ENCODE assay signal across 17 cellular contexts in genomic region chr10:1007583-1007982, GRCh38. TPM values are rescaled to one million over a fixed set of nuclear protein-coding genes. Genes with fewer than 3 reads are reported as not detected.
DNase-seq lines count a peak whose midpoint lies in the region; ATAC-seq, FAIRE-seq and TF ChIP-seq lines count a peak whose summit lies in the region.
"Had no signal": no experiment of that assay in that cellular context is flagged by ENCODE, and none has a peak within 500 bp of the region (broad histone marks: within the 10 kb centered on the region; RNA-seq: fewer than 3 reads in every experiment).

No MANE protein-coding gene starts in this region.

- peaks cover 23% of the 10 kb centered on the region for H3K36me3 Mint-ChIP-seq in activated naive CD8-positive, alpha-beta T cell
- H3K36me3 Mint-ChIP-seq in activated naive CD8-positive, alpha-beta T cell treated with anti-CD3 and anti-CD28 coated beads for 36 hours = peaks cover 48% of the 10 kb centered on the region

- H4K20me1 ChIP-seq in K562 (replicated peaks; ENCODE audit: control insufficient read depth, insufficient read depth, low read length) (peaks cover 17% of the 10 kb centered on the region), Karpas-422 (ENCODE audit: insufficient read depth, low read depth, low read length) (peaks cover 27% of the 10 kb centered on the region)

- H3K27ac Mint-ChIP-seq in activated naive CD8-positive, alpha-beta T cell = peak overlapping the region; percentile 46
- H3K27ac Mint-ChIP-seq in activated naive CD8-positive, alpha-beta T cell treated with anti-CD3 and anti-CD28 coated beads for 36 hours = no peak overlapping the region

- 95% methylated on average over 10 of the region's 10 CpGs for WGBS in K562 (ENCODE audit: insufficient coverage, low coverage, missing lambda C conversion rate)
- WGBS in trophoblast cell (ENCODE audit: extremely low coverage, insufficient coverage, insufficient read length) = no CpG with 5 or more reads among the region's 10 CpGs

- H3K36me3 ChIP-seq in K562 (ENCODE audit: control insufficient read depth, insufficient read depth, low read length) = peaks cover 100% of the 10 kb centered on the region
- peaks cover 66 to 79% of the 10 kb centered on the region in 2 experiments for H3K36me3 ChIP-seq in trophoblast cell (ENCODE audit: control insufficient read depth in 1 of 2, insufficient read depth in 2 of 2, low read length in 2 of 2)
- H3K36me3 ChIP-seq in Karpas-422 (ENCODE audit: insufficient read depth, low read length) = peaks cover 74% of the 10 kb centered on the region

- no peak for TF ChIP-seq CTCF in VCaP (conservative IDR thresholded peaks at IDR 0.05)
- TF ChIP-seq CTCF in K562 (IDR thresholded peaks at IDR 0.05 in 2 of 3, conservative IDR thresholded peaks at IDR 0.05 in 1 of 3; ENCODE audit: insufficient read depth in 2 of 3, low read depth in 1 of 3, low read length in 3 of 3) = no peak

- no peaks in the 10 kb centered on the region for H3K79me1 ChIP-seq in trophoblast cell (ENCODE audit: low read length)

- no peak overlapping the region for H2BK120ac ChIP-seq in trophoblast cell (ENCODE audit: insufficient read depth, low read length, poor library complexity)

- CTCF ChIA-PET in K562 (lab: Yijun Ruan, JAX; ENCODE audit: low intra/inter-chr PET ratio) = no interaction called here

- no peak for TF ChIP-seq EP300 in K562 (IDR thresholded peaks at IDR 0.05; ENCODE audit: low read length)

- intact Hi-C loops in K562 (cut with micrococcal nuclease) = no loop called here

- H3K79me2 ChIP-seq in K562 (ENCODE audit: control insufficient read depth, insufficient read depth, low read length) (peaks cover 41% of the 10 kb centered on the region), trophoblast cell (ENCODE audit: control insufficient read depth, insufficient read depth, low read length, poor library complexity) (no peaks in the 10 kb centered on the region), Karpas-422 (ENCODE audit: low read length) (peaks cover 38% of the 10 kb centered on the region)

- no peak overlapping the region for H3K18ac ChIP-seq in trophoblast cell (ENCODE audit: low read length)

- H3K4me3 Mint-ChIP-seq in activated naive CD8-positive, alpha-beta T cell = no peak overlapping the region
- no peak overlapping the region for H3K4me3 Mint-ChIP-seq in activated naive CD8-positive, alpha-beta T cell treated with anti-CD3 and anti-CD28 coated beads for 36 hours

- H3K4me2 ChIP-seq in K562 (ENCODE audit: insufficient read depth, low read length) = no peak overlapping the region
- H3K4me2 ChIP-seq in trophoblast cell (ENCODE audit: low read length) = no peak overlapping the region
- no peak overlapping the region for H3K4me2 ChIP-seq in Karpas-422 (ENCODE audit: low read depth, low read length, poor library complexity, severe bottlenecking)

- no peak overlapping the region for H2AK5ac ChIP-seq in trophoblast cell (ENCODE audit: low read length)

- H3K27me3 ChIP-seq in K562 (ENCODE audit: control insufficient read depth in 2 of 2, insufficient read depth in 2 of 2, low read length in 2 of 2) (no peaks in the 10 kb centered on the region), trophoblast cell (ENCODE audit: insufficient read depth, low read length) (no peaks in the 10 kb centered on the region), Karpas-422 (ENCODE audit: low read length) (no peaks in the 10 kb centered on the region)
- H3K27me3 ChIP-seq: SJSA1 had no signal

- no TSS peak for BruUV-seq in K562 (replicated peaks; lab: Mats Ljungman, UMichigan)

- H3K4me1 Mint-ChIP-seq in activated naive CD8-positive, alpha-beta T cell (ENCODE audit: low read depth) = peaks cover 3% of the 10 kb centered on the region
- H3K4me1 Mint-ChIP-seq in activated naive CD8-positive, alpha-beta T cell treated with anti-CD3 and anti-CD28 coated beads for 36 hours = no peaks in the 10 kb centered on the region

- H3K9me1 ChIP-seq in K562 (ENCODE audit: control insufficient read depth, insufficient read depth, low read length) = peaks cover 5% of the 10 kb centered on the region

- H3K4me1 ChIP-seq in K562 (replicated peaks in 1 of 2; ENCODE audit: control insufficient read depth in 2 of 2, insufficient read depth in 2 of 2, low read length in 2 of 2) (peaks cover 5 to 13% of the 10 kb centered on the region in 2 experiments; a peak in 4 of 5 replicates), trophoblast cell (ENCODE audit: control insufficient read depth in 1 of 2, insufficient read depth in 2 of 2, low read length in 2 of 2) (no peaks in the 10 kb centered on the region), Karpas-422 (ENCODE audit: low read length) (no peaks in the 10 kb centered on the region)
- H3K4me1 ChIP-seq: SJSA1 had no signal

- H3K9me3 Mint-ChIP-seq in activated naive CD8-positive, alpha-beta T cell (ENCODE audit: low read depth) = no peaks in the 10 kb centered on the region
- no peaks in the 10 kb centered on the region for H3K9me3 Mint-ChIP-seq in activated naive CD8-positive, alpha-beta T cell treated with anti-CD3 and anti-CD28 coated beads for 36 hours

- in situ Hi-C loops in K562 (cut with MboI) = no loop called here

- no peak for TF ChIP-seq RAD21 in K562 (CRISPR knock-in tag; conservative IDR thresholded peaks at IDR 0.05 in 1 of 2, IDR thresholded peaks at IDR 0.05 in 1 of 2)

- no peak overlapping the region for H3K23ac ChIP-seq in trophoblast cell (ENCODE audit: low read length)

- no peak overlapping the region for H2BK12ac ChIP-seq in trophoblast cell (ENCODE audit: low read length)

- no peak overlapping the region for H4K91ac ChIP-seq in trophoblast cell (ENCODE audit: low read depth, low read length)

- FAIRE-seq in K562 (lab: Jason Lieb, UNC) = peak; percentile 71

- H3K9me2 ChIP-seq in Karpas-422 (replicated peaks; ENCODE audit: insufficient read depth, low read length) = no peaks in the 10 kb centered on the region

- no peak overlapping the region for H3K9ac ChIP-seq in K562 (ENCODE audit: insufficient read depth in 1 of 2, low read depth in 2 of 2, low read length in 2 of 2)
- H3K9ac ChIP-seq in trophoblast cell (ENCODE audit: low read length) = no peak overlapping the region
- H3K9ac ChIP-seq in Karpas-422 (ENCODE audit: low read length) = no peak overlapping the region

- no peak overlapping the region for H2AFZ ChIP-seq in K562 (ENCODE audit: low read depth, low read length)
- no peak overlapping the region for H2AFZ ChIP-seq in trophoblast cell (ENCODE audit: insufficient read depth, low read length, poor library complexity)
- no peak overlapping the region for H2AFZ ChIP-seq in Karpas-422 (ENCODE audit: low read length)

- no peak overlapping the region for H3K14ac ChIP-seq in trophoblast cell (ENCODE audit: low read length)

- H3K4me3 ChIP-seq in K562 (no peak overlapping the region), trophoblast cell (ENCODE audit: low read depth, low read length) (peak overlapping the region; percentile 51), Karpas-422 (ENCODE audit: low read length) (no peak overlapping the region)
- H3K4me3 ChIP-seq: SJSA1 had no signal

- no peak for TF ChIP-seq POLR2A in K562 (conservative IDR thresholded peaks at IDR 0.05)

- no peak for ATAC-seq in K562
- ATAC-seq: HCT116, Panc1 had no signal

- no peak overlapping the region for H4K12ac ChIP-seq in trophoblast cell (ENCODE audit: low read depth, low read length)

- H3K4ac ChIP-seq in trophoblast cell (ENCODE audit: low read depth, low read length) = no peak overlapping the region

- DNase-seq in activated naive CD8-positive, alpha-beta T cell treated with anti-CD3 and anti-CD28 coated beads for 36 hours = no peak
- DNase-seq in K562 (ENCODE audit: extremely low read depth in 1 of 4, low spot score in 3 of 4) = no peak
- no peak for DNase-seq in trophoblast cell
- DNase-seq in Karpas-422 = no peak
- no peak for DNase-seq in NCI-H1930 (lab: John Stamatoyannopoulos, UW)
- DNase-seq: ACHN, AML-193, DMS79 treated with DMSO at 0.1 percent for 48 hours, NCI-H1092 treated with DMSO at 0.1 percent for 48 hours, NCI-H146 had no signal

- no peaks in the 10 kb centered on the region for H3K27me3 Mint-ChIP-seq in activated naive CD8-positive, alpha-beta T cell
- no peaks in the 10 kb centered on the region for H3K27me3 Mint-ChIP-seq in activated naive CD8-positive, alpha-beta T cell treated with anti-CD3 and anti-CD28 coated beads for 36 hours

- no peak overlapping the region for H2BK5ac ChIP-seq in trophoblast cell (ENCODE audit: low read depth, low read length, poor library complexity)

- peak overlapping the region; percentile 23; the same call in 1 of the 2 replicates for H3K27ac ChIP-seq in VCaP
- H3K27ac ChIP-seq in K562 (ENCODE audit: extremely low read depth, low read depth, low read length) = no peak overlapping the region; the same call in 2 of the 3 replicates
- H3K27ac ChIP-seq in trophoblast cell (ENCODE audit: low read depth, low read length) = no peak overlapping the region
- no peak overlapping the region for H3K27ac ChIP-seq in Karpas-422 (ENCODE audit: low read length)
- H3K27ac ChIP-seq: C4-2B, SJSA1 had no signal

- POLR2A ChIA-PET in K562 (lab: Yijun Ruan, JAX) = no interaction called here

- H3K9me3 ChIP-seq in K562 (replicated peaks; ENCODE audit: control insufficient read depth, insufficient read depth, low read depth, low read length) = no peaks in the 10 kb centered on the region
- peaks cover 1% of the 10 kb centered on the region for H3K9me3 ChIP-seq in trophoblast cell (ENCODE audit: insufficient read depth, low read depth, low read length)
- no peaks in the 10 kb centered on the region for H3K9me3 ChIP-seq in Karpas-422 (ENCODE audit: low read length)
- H3K9me3 ChIP-seq: SJSA1 had no signal

- no peak overlapping the region for H4K8ac ChIP-seq in trophoblast cell (ENCODE audit: low read depth, low read length)

RNA-seq across cellular contexts. Expression of gene IDI2, which starts 18.1 kb away (rescaled TPM):
- total RNA-seq in activated naive CD8-positive, alpha-beta T cell treated with anti-CD3 and anti-CD28 coated beads for 36 hours = not detected
- not detected in 2 replicates for total RNA-seq in K562 (2011; cell fraction: chromatin; rRNA removed; ENCODE audit: low replicate concordance)
- not detected in 2 replicates for total RNA-seq in K562 (2011; cell fraction: nucleolus; rRNA removed)
- not detected in 2 replicates for total RNA-seq in K562 (2011; cell fraction: nucleoplasm; rRNA removed)
- not detected in 2 replicates for total RNA-seq in K562 (2014; rRNA removed)
- not detected in 2 replicates for total RNA-seq in K562 (2014; rRNA removed; fragmentation: Illumina TruSeq; extraction: Trizol)
- not detected in 2 replicates for total RNA-seq in K562 (2015; rRNA removed; fragmentation: Illumina TruSeq; extraction: Trizol)
- not detected in 2 replicates for total RNA-seq in K562 (2021)
- not detected in 2 replicates for polyA plus RNA-seq in K562 (2011; rRNA removed)
- 0.04 and 0.10 TPM in 2 replicates for polyA plus RNA-seq in K562 (2011; cell fraction: cytosol; rRNA removed)
- not detected in 2 replicates for polyA plus RNA-seq in K562 (2011; cell fraction: nucleus; rRNA removed)
- not detected in 2 replicates for polyA plus RNA-seq in K562 (2012)
- polyA plus RNA-seq in K562 (2014; fragmentation: Illumina TruSeq; extraction: Trizol) = not detected in 2 replicates
- not detected for polyA plus RNA-seq in K562 (2014; fragmentation: Nextera tagmentation; extraction: Ambion mirVana)
- polyA plus RNA-seq in K562 (2014; rRNA removed) = not detected in 2 replicates
- polyA minus RNA-seq in K562 (2011; rRNA and poly(A)+ RNA removed) = not detected in 2 replicates
- not detected in 2 replicates for polyA minus RNA-seq in K562 (2011; cell fraction: cytosol; rRNA and poly(A)+ RNA removed)
- not detected in 2 replicates for polyA minus RNA-seq in K562 (2011; cell fraction: nucleus; rRNA and poly(A)+ RNA removed)
- not detected in 2 replicates for polyA plus RNA-seq in trophoblast cell (2013)
- total RNA-seq in Karpas-422 (2014; rRNA removed; shearing (Covaris generic); ENCODE audit: low replicate concordance) = not detected in 2 replicates
- total RNA-seq: NCI-H460, SJSA1 had no signal

RNA-seq across cellular contexts. Expression of gene GTPBP4, which starts 19.3 kb away (rescaled TPM):
- total RNA-seq in activated naive CD8-positive, alpha-beta T cell treated with anti-CD3 and anti-CD28 coated beads for 36 hours = 100 to 1,000 TPM; 158 to 163 TPM
- total RNA-seq in K562 (2011; cell fraction: chromatin; rRNA removed; ENCODE audit: low replicate concordance) = 152 and 161 TPM in 2 replicates
- total RNA-seq in K562 (2011; cell fraction: nucleolus; rRNA removed) = 89.4 and 92.6 TPM in 2 replicates
- total RNA-seq in K562 (2011; cell fraction: nucleoplasm; rRNA removed) = 101 and 119 TPM in 2 replicates
- total RNA-seq in K562 (2014; rRNA removed) (139 and 155 TPM in 2 replicates), K562 (2014; rRNA removed; fragmentation: Illumina TruSeq; extraction: Trizol) (147 and 176 TPM in 2 replicates), K562 (2015; rRNA removed; fragmentation: Illumina TruSeq; extraction: Trizol) (119 and 121 TPM in 2 replicates), K562 (2021) (113 and 128 TPM in 2 replicates)
- polyA plus RNA-seq in K562 (2011; rRNA removed) (63.2 and 79.0 TPM in 2 replicates), K562 (2014; fragmentation: Illumina TruSeq; extraction: Trizol) (102 and 118 TPM in 2 replicates), K562 (2014; fragmentation: Nextera tagmentation; extraction: Ambion mirVana) (100 to 1,000 TPM in 1 of 2 experiments, 10 to 100 TPM in 1; 88.2 to 128 TPM), K562 (2014; rRNA removed) (135 TPM in 2 replicates)
- 23.3 and 31.7 TPM in 2 replicates for polyA plus RNA-seq in K562 (2011; cell fraction: cytosol; rRNA removed)
- 66.4 and 72.5 TPM in 2 replicates for polyA plus RNA-seq in K562 (2011; cell fraction: nucleus; rRNA removed)
- polyA plus RNA-seq in K562 (2012) = 54.3 and 75.5 TPM in 2 replicates
- polyA minus RNA-seq in K562 (2011; rRNA and poly(A)+ RNA removed) = 51.2 and 60.2 TPM in 2 replicates
- 24.7 and 30.6 TPM in 2 replicates for polyA minus RNA-seq in K562 (2011; cell fraction: cytosol; rRNA and poly(A)+ RNA removed)
- 42.3 and 61.3 TPM in 2 replicates for polyA minus RNA-seq in K562 (2011; cell fraction: nucleus; rRNA and poly(A)+ RNA removed)
- polyA plus RNA-seq in trophoblast cell (2013) = 43.9 and 45.1 TPM in 2 replicates
- 41.2 and 45.3 TPM in 2 replicates for total RNA-seq in Karpas-422 (2014; rRNA removed; shearing (Covaris generic); ENCODE audit: low replicate concordance)

RNA-seq across cellular contexts. Expression of gene IDI1, which starts 41.3 kb away (rescaled TPM):
- total RNA-seq in activated naive CD8-positive, alpha-beta T cell treated with anti-CD3 and anti-CD28 coated beads for 36 hours = 10 to 100 TPM; 68.1 to 68.7 TPM
- total RNA-seq in K562 (2011; cell fraction: chromatin; rRNA removed; ENCODE audit: low replicate concordance) = 102 and 230 TPM in 2 replicates
- total RNA-seq in K562 (2011; cell fraction: nucleolus; rRNA removed) = 57.5 and 77.1 TPM in 2 replicates
- 107 and 128 TPM in 2 replicates for total RNA-seq in K562 (2011; cell fraction: nucleoplasm; rRNA removed)
- 75.0 and 75.7 TPM in 2 replicates for total RNA-seq in K562 (2014; rRNA removed)
- total RNA-seq in K562 (2014; rRNA removed; fragmentation: Illumina TruSeq; extraction: Trizol) = 143 and 163 TPM in 2 replicates
- 78.5 and 87.8 TPM in 2 replicates for total RNA-seq in K562 (2015; rRNA removed; fragmentation: Illumina TruSeq; extraction: Trizol)
- 70.0 and 75.6 TPM in 2 replicates for total RNA-seq in K562 (2021)
- 225 and 265 TPM in 2 replicates for polyA plus RNA-seq in K562 (2011; rRNA removed)
- polyA plus RNA-seq in K562 (2011; cell fraction: cytosol; rRNA removed) = 36.9 and 111 TPM in 2 replicates
- polyA plus RNA-seq in K562 (2011; cell fraction: nucleus; rRNA removed) = 76.3 and 126 TPM in 2 replicates
- polyA plus RNA-seq in K562 (2012) = 63.7 and 110 TPM in 2 replicates
- polyA plus RNA-seq in K562 (2014; fragmentation: Illumina TruSeq; extraction: Trizol) = 95.6 and 119 TPM in 2 replicates
- polyA plus RNA-seq in K562 (2014; fragmentation: Nextera tagmentation; extraction: Ambion mirVana) = 100 to 1,000 TPM; 167 to 189 TPM
- polyA plus RNA-seq in K562 (2014; rRNA removed) = 114 and 118 TPM in 2 replicates
- 133 and 155 TPM in 2 replicates for polyA minus RNA-seq in K562 (2011; rRNA and poly(A)+ RNA removed)
- polyA minus RNA-seq in K562 (2011; cell fraction: cytosol; rRNA and poly(A)+ RNA removed) = 33.5 and 42.6 TPM in 2 replicates
- 26.9 and 57.5 TPM in 2 replicates for polyA minus RNA-seq in K562 (2011; cell fraction: nucleus; rRNA and poly(A)+ RNA removed)
- 144 and 145 TPM in 2 replicates for polyA plus RNA-seq in trophoblast cell (2013)
- 129 and 150 TPM in 2 replicates for total RNA-seq in Karpas-422 (2014; rRNA removed; shearing (Covaris generic); ENCODE audit: low replicate concordance)

RNA-seq across cellular contexts. Expression of gene WDR37, which starts 48.6 kb away (rescaled TPM):
- 10 to 100 TPM; 14.0 to 14.2 TPM for total RNA-seq in activated naive CD8-positive, alpha-beta T cell treated with anti-CD3 and anti-CD28 coated beads for 36 hours
- 35.9 and 54.0 TPM in 2 replicates for total RNA-seq in K562 (2011; cell fraction: chromatin; rRNA removed; ENCODE audit: low replicate concordance)
- 20.7 and 22.1 TPM in 2 replicates for total RNA-seq in K562 (2011; cell fraction: nucleolus; rRNA removed)
- total RNA-seq in K562 (2011; cell fraction: nucleoplasm; rRNA removed) = 24.8 and 29.8 TPM in 2 replicates
- total RNA-seq in K562 (2014; rRNA removed) (6.7 and 7.8 TPM in 2 replicates), K562 (2014; rRNA removed; fragmentation: Illumina TruSeq; extraction: Trizol) (5.6 and 5.9 TPM in 2 replicates), K562 (2015; rRNA removed; fragmentation: Illumina TruSeq; extraction: Trizol) (7.2 and 7.5 TPM in 2 replicates), K562 (2021) (10.0 and 11.1 TPM in 2 replicates)
- polyA plus RNA-seq in K562 (2011; rRNA removed) (11.6 and 15.6 TPM in 2 replicates), K562 (2014; fragmentation: Illumina TruSeq; extraction: Trizol) (6.7 and 6.9 TPM in 2 replicates), K562 (2014; fragmentation: Nextera tagmentation; extraction: Ambion mirVana) (1 to 10 TPM; 2.3 TPM), K562 (2014; rRNA removed) (5.5 and 7.1 TPM in 2 replicates)
- polyA plus RNA-seq in K562 (2011; cell fraction: cytosol; rRNA removed) = 11.0 and 14.5 TPM in 2 replicates
- 34.2 and 36.8 TPM in 2 replicates for polyA plus RNA-seq in K562 (2011; cell fraction: nucleus; rRNA removed)
- 7.4 and 8.7 TPM in 2 replicates for polyA plus RNA-seq in K562 (2012)
- 20.9 and 21.6 TPM in 2 replicates for polyA minus RNA-seq in K562 (2011; rRNA and poly(A)+ RNA removed)
- 10.9 and 15.2 TPM in 2 replicates for polyA minus RNA-seq in K562 (2011; cell fraction: cytosol; rRNA and poly(A)+ RNA removed)
- polyA minus RNA-seq in K562 (2011; cell fraction: nucleus; rRNA and poly(A)+ RNA removed) = 12.8 and 19.8 TPM in 2 replicates
- 11.1 and 11.3 TPM in 2 replicates for polyA plus RNA-seq in trophoblast cell (2013)
- 13.3 and 15.2 TPM in 2 replicates for total RNA-seq in Karpas-422 (2014; rRNA removed; shearing (Covaris generic); ENCODE audit: low replicate concordance)
